8 cellular contexts compared by ENCODE assay signal in the genomic region with DNA sequence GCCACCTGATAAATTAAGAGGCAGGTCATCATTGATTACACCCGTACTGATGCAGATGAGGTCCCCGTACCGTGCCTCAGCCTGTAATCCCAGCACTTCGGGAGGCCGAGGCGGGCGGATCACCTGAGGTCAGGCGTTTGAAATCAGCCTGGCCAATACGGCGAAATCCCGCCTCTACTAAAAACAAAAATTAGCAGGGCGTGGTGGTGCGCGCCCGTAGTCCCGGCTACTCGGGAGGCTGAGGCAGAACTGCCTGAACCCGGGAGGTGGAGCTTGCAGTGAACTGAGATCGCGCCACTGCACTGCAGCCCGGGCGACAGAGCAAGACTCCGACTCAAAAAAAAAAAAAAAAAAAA. TPM values are rescaled to one million over a fixed set of nuclear protein-coding genes. Genes with fewer than 3 reads are reported as not detected.
DNase-seq lines count a peak whose midpoint lies in the region; ATAC-seq and TF ChIP-seq lines count a peak whose summit lies in the region.

No MANE protein-coding gene starts in this region.

- in situ Hi-C loops in brain microvascular endothelial cell (cut with HindIII; ENCODE audit: low pct_ligation_motif_present, low sequenced_read_pairs): no loop called here
- in situ Hi-C loops in HAP-1 (cut with MboI; ENCODE audit: low sequenced_read_pairs): no loop called here

- H3K9me3 Mint-ChIP-seq in activated naive CD4-positive, alpha-beta T cell treated with anti-CD3 and anti-CD28 coated beads for 36 hours: no peaks in the 10 kb centered on the region

- H3K36me3 Mint-ChIP-seq in activated naive CD4-positive, alpha-beta T cell treated with anti-CD3 and anti-CD28 coated beads for 36 hours (ENCODE audit: low read depth): peaks cover 20% of the 10 kb centered on the region

- no peak for TF ChIP-seq POLR2A in right lobe of liver (IDR thresholded peaks at IDR 0.05)

- no peak for DNase-seq in activated naive CD4-positive, alpha-beta T cell treated with anti-CD3 and anti-CD28 coated beads for 36 hours
- DNase-seq in activated naive CD4-positive, alpha-beta T cell treated with Interleukin-2 at 50 U/mL for 16 hours: no peak
- no peak for DNase-seq in brain microvascular endothelial cell
- peak in 1 of 3 donors; percentile 28 for DNase-seq in right lobe of liver
- DNase-seq in HAP-1 (ENCODE audit: low spot score in 2 of 2): no peak
- no peak for DNase-seq in stimulated activated CD4-positive, alpha-beta T cell treated with anti-CD3 and anti-CD28 coated beads, Interleukin-4, amount 100 ng/mL, for 24 hours

- intact Hi-C loops in activated naive CD4-positive, alpha-beta T cell treated with anti-CD3 and anti-CD28 coated beads for 36 hours (cut with micrococcal nuclease): loop anchor here (2.0 kb wide), 2 partner anchors 30 to 602 kb away; no protein-coding TSS in a partner anchor
- intact Hi-C loops in right lobe of liver (cut with DNase I): no loop called here

- TF ChIP-seq CTCF in brain microvascular endothelial cell (IDR thresholded peaks at IDR 0.05; ENCODE audit: low read depth, low read length, missing control alignments) (no peak), right lobe of liver (IDR thresholded peaks at IDR 0.05) (no peak)

- H3K9me3 ChIP-seq in right lobe of liver: no peaks in the 10 kb centered on the region
- H3K9me3 ChIP-seq in thymus (ENCODE audit: control insufficient read depth): peaks cover 1% of the 10 kb centered on the region
- no peaks in the 10 kb centered on the region for H3K9me3 ChIP-seq in HAP-1

- peak overlapping the region; percentile 53 for H3K4me3 Mint-ChIP-seq in activated naive CD4-positive, alpha-beta T cell treated with anti-CD3 and anti-CD28 coated beads for 36 hours

- CTCF ChIA-PET in activated naive CD4-positive, alpha-beta T cell treated with anti-CD3 and anti-CD28 coated beads for 36 hours (lab: Charles Lee): interaction anchor here (0.6 to 2.1 kb wide), 15 partner anchors 8 to 128 kb away, joined by 3 to 29 read pairs (median 5); a partner anchor contains a TSS

- no peaks in the 10 kb centered on the region for H3K27me3 ChIP-seq in brain microvascular endothelial cell (replicated peaks)
- H3K27me3 ChIP-seq in right lobe of liver: no peaks in the 10 kb centered on the region
- no peaks in the 10 kb centered on the region for H3K27me3 ChIP-seq in thymus (ENCODE audit: control insufficient read depth, insufficient read depth)
- H3K27me3 ChIP-seq in HAP-1 (ENCODE audit: low read depth): no peaks in the 10 kb centered on the region

- H3K4me1 ChIP-seq in right lobe of liver: peaks cover 0 to 14% (median 0%) of the 10 kb centered on the region in 4 donors
- H3K4me1 ChIP-seq in thymus (ENCODE audit: control insufficient read depth, insufficient read depth, low read length): peaks cover 5% of the 10 kb centered on the region
- H3K4me1 ChIP-seq in HAP-1: peaks cover 10% of the 10 kb centered on the region

- WGBS in right lobe of liver (ENCODE audit: insufficient coverage, low coverage, low lambda C conversion rate, missing lambda C conversion rate): 80% methylated on average over 6 of the region's 23 CpGs
- WGBS in thymus: 89% methylated on average over 23 of the region's 23 CpGs

- H3K27ac ChIP-seq in brain microvascular endothelial cell (no peak overlapping the region), right lobe of liver (peak overlapping the region; percentile 84 to 95 (median 90)), thymus (ENCODE audit: low read depth) (peak overlapping the region; percentile 60)

- H3K27ac Mint-ChIP-seq in activated naive CD4-positive, alpha-beta T cell treated with anti-CD3 and anti-CD28 coated beads for 36 hours: no peak overlapping the region

- H3K27me3 Mint-ChIP-seq in activated naive CD4-positive, alpha-beta T cell treated with anti-CD3 and anti-CD28 coated beads for 36 hours (ENCODE audit: low read depth): no peaks in the 10 kb centered on the region

- H3K4me3 ChIP-seq in brain microvascular endothelial cell (ENCODE audit: low read depth, low read length) (peak overlapping the region; percentile 73), right lobe of liver (peak overlapping the region; percentile 53 to 69 (median 60)), thymus (ENCODE audit: low read length) (peak overlapping the region; percentile 56), HAP-1 (no peak overlapping the region)

- ATAC-seq in right lobe of liver (peak in 1 of 4 donors; percentile 5), GM19397 (IDR thresholded peaks at IDR 0.05; ENCODE audit: unreplicated experiment) (no peak)

- peaks cover 44% of the 10 kb centered on the region for H3K4me1 Mint-ChIP-seq in activated naive CD4-positive, alpha-beta T cell treated with anti-CD3 and anti-CD28 coated beads for 36 hours (ENCODE audit: low read depth)

- H3K36me3 ChIP-seq in brain microvascular endothelial cell (replicated peaks) (no peaks in the 10 kb centered on the region), right lobe of liver (no peaks in the 10 kb centered on the region), thymus (ENCODE audit: control insufficient read depth, insufficient read depth) (peaks cover 5% of the 10 kb centered on the region), HAP-1 (replicated peaks) (peaks cover 13% of the 10 kb centered on the region)

RNA-seq across cellular contexts. Expression of a gene that starts 0.7 kb away (rescaled TPM):
- 10 to 100 TPM; 61.3 to 66.1 TPM for total RNA-seq in activated naive CD4-positive, alpha-beta T cell treated with anti-CD3 and anti-CD28 coated beads for 36 hours
- 10 to 100 TPM; 36.7 to 71.9 (median 58.5) TPM for total RNA-seq in right lobe of liver
- polyA plus RNA-seq in thymus: 83.1 TPM

RNA-seq across cellular contexts. Expression of a gene that starts 55.7 kb away (rescaled TPM):
- total RNA-seq in activated naive CD4-positive, alpha-beta T cell treated with anti-CD3 and anti-CD28 coated beads for 36 hours: 100 to 1,000 TPM; 315 to 325 TPM
- 10 to 100 TPM in 1 of 6 experiments, 1 to 10 TPM in 5; 1.1 to 14.9 (median 4.2) TPM for total RNA-seq in right lobe of liver
- polyA plus RNA-seq in thymus: 17.8 TPM

Comparison
In these comparisons a context has a peak if more than half of its experiments do, and no peak if none do; other contexts are left out.
1. RNA of a gene that starts 55.7 kb away (total RNA-seq): 315 to 325 TPM in activated naive CD4-positive, alpha-beta T cell treated with anti-CD3 and anti-CD28 coated beads for 36 hours; 1.1 to 14.9 TPM in right lobe of liver; every median in the first group is over 10 times any median in the second.